33 cellular contexts compared by ENCODE assay signal in the genomic region with DNA sequence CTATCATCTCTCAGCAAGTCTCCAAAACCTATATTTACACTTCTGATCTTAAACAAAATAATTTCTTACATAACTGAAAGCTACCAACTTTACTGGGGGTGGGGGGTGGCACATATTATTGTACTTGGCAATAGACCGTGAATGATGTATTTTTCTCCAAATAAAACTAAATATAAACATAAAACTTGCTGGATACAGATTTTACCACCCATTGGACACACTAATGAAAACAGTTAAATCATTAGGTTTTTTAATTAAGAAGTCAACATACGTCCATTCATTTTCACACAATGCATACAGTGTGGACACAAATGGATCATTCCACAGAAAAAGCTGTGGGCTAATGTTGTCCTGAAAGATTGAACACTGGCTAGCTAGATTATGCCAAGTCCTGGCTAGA.
"Had no signal": no experiment of that assay in that cellular context is flagged by ENCODE, and none has a peak within 500 bp of the region (broad histone marks: within the 10 kb centered on the region; RNA-seq: fewer than 3 reads in every experiment).

No MANE protein-coding gene starts in this region.

- H3K4me3 ChIP-seq: adrenal gland, body of pancreas, coronary artery, esophagus squamous epithelium, gastroesophageal sphincter had no signal

- H3K27ac ChIP-seq: adrenal gland, body of pancreas, coronary artery, epithelial cell of prostate, esophagus squamous epithelium, WERI-Rb-1 had no signal

- H3K9me3 ChIP-seq: adrenal gland, body of pancreas, esophagus squamous epithelium, gastroesophageal sphincter had no signal

- H3K36me3 ChIP-seq: adrenal gland, esophagus squamous epithelium, gastroesophageal sphincter, WERI-Rb-1 had no signal

- ATAC-seq: activated CD4-positive, CD25-positive, alpha-beta regulatory T cell treated with anti-CD3 and anti-CD28 coated beads, Interleukin-2, amount 50 U/mL, for 24 hours; activated CD8-positive, alpha-beta T cell treated with anti-CD3 and anti-CD28 coated beads for 36 hours; activated naive CD8-positive, alpha-beta T cell treated with anti-CD3 and anti-CD28 coated beads, Interleukin-2, amount 50 U/mL, for 24 hours; body of pancreas; gastroesophageal sphincter; T-helper 17 cell had no signal

- H3K27me3 Mint-ChIP-seq: activated B cell treated with CpG ODN at 0.5 μM for 24 hours; activated CD8-positive, alpha-beta T cell treated with anti-CD3 and anti-CD28 coated beads for 36 hours; activated naive CD4-positive, alpha-beta T cell treated with anti-CD3 and anti-CD28 coated beads, Interleukin-2, amount 50 U/mL, for 24 hours; activated naive CD8-positive, alpha-beta T cell treated with anti-CD3 and anti-CD28 coated beads for 36 hours; activated naive CD8-positive, alpha-beta T cell treated with anti-CD3 and anti-CD28 coated beads, Interleukin-2, amount 50 U/mL, for 24 hours; dendritic cell treated with granulocyte-macrophage colony-stimulating factor and Interleukin-4, amounts not matched to agents 40 ng/mL and 50 ng/mL, for 4 days; T-helper 17 cell had no signal

- DNase-seq: activated B cell treated with CpG ODN at 0.5 μM for 24 hours; activated CD4-positive, alpha-beta T cell treated with anti-CD3 and anti-CD28 coated beads for 48 hours; activated CD4-positive, alpha-beta T cell treated with anti-CD3 and anti-CD28 coated beads, Interleukin-2, amount 50 U/mL, for 1 hour; activated CD4-positive, alpha-beta T cell treated with anti-CD3 and anti-CD28 coated beads, Interleukin-2, amount 50 U/mL, for 48 hours; activated CD8-positive, alpha-beta memory T cell treated with anti-CD3 and anti-CD28 coated beads for 24 hours; activated CD8-positive, alpha-beta T cell treated with anti-CD3 and anti-CD28 coated beads for 36 hours; activated effector memory CD4-positive, alpha-beta T cell treated with anti-CD3 and anti-CD28 coated beads, Interleukin-2, amount 50 U/mL, for 16 hours; activated naive CD4-positive, alpha-beta T cell treated with anti-CD3 and anti-CD28 coated beads for 36 hours; activated naive CD8-positive, alpha-beta T cell treated with anti-CD3 and anti-CD28 coated beads for 36 hours; activated naive CD8-positive, alpha-beta T cell treated with anti-CD3 and anti-CD28 coated beads, Interleukin-2, amount 50 U/mL, for 24 hours; activated T-cell treated with anti-CD3 and anti-CD28 coated beads, Interleukin-2, amount 50 U/mL, for 1 hour; activated T-cell treated with anti-CD3 and anti-CD28 coated beads, Interleukin-2, amount 50 U/mL, for 48 hours; adrenal gland; amygdala; aorta; body of pancreas; central memory CD4-positive, alpha-beta T cell; cerebellar nuclear complex; effector CD4-positive, alpha-beta T cell; esophagus squamous epithelium; T-helper 1 cell; T-helper 17 cell; T1000; WERI-Rb-1 had no signal

- H3K27ac Mint-ChIP-seq: activated B cell treated with CpG ODN at 0.5 μM for 24 hours; activated CD8-positive, alpha-beta T cell treated with anti-CD3 and anti-CD28 coated beads for 36 hours; activated naive CD4-positive, alpha-beta T cell treated with anti-CD3 and anti-CD28 coated beads for 36 hours; activated naive CD4-positive, alpha-beta T cell treated with anti-CD3 and anti-CD28 coated beads, Interleukin-2, amount 50 U/mL, for 24 hours; activated naive CD8-positive, alpha-beta T cell treated with anti-CD3 and anti-CD28 coated beads for 36 hours; activated naive CD8-positive, alpha-beta T cell treated with anti-CD3 and anti-CD28 coated beads, Interleukin-2, amount 50 U/mL, for 24 hours; activated T-helper 1 cell treated with anti-CD3 and anti-CD28 coated beads, Interleukin-12 subunit alpha, Interleukin-12 subunit beta, Interleukin-2, Interleukin-4 antibody, amounts not matched to agents 30 ng/mL and 10 ng/mL and 1 ng/mL, durations not matched to agents 14 hours and 24 hours and 36 hours; activated T-helper 2 cell treated with anti-CD3 and anti-CD28 coated beads, Interferon-gamma antibody, Interleukin-2, Interleukin-4, amounts not matched to agents 10 μg/mL and 5 μg/mL and 100 μg/mL, durations not matched to agents 14 hours and 24 hours and 36 hours; dendritic cell treated with granulocyte-macrophage colony-stimulating factor and Interleukin-4, amounts not matched to agents 40 ng/mL and 50 ng/mL, for 4 days; T-helper 17 cell; T-helper 2 cell treated with Interferon-gamma antibody and Interleukin-4, amounts not matched to agents 5 μg/mL and 100 μg/mL, for 36 hours had no signal

- H3K4me1 ChIP-seq: esophagus squamous epithelium had no signal

- H3K9me3 Mint-ChIP-seq: activated B cell treated with CpG ODN at 0.5 μM for 24 hours; activated naive CD4-positive, alpha-beta T cell treated with anti-CD3 and anti-CD28 coated beads for 36 hours; activated T-helper 1 cell treated with anti-CD3 and anti-CD28 coated beads, Interleukin-12 subunit alpha, Interleukin-12 subunit beta, Interleukin-2, Interleukin-4 antibody, amounts not matched to agents 30 ng/mL and 10 ng/mL and 1 ng/mL, durations not matched to agents 14 hours and 24 hours and 36 hours; dendritic cell treated with granulocyte-macrophage colony-stimulating factor and Interleukin-4, amounts not matched to agents 40 ng/mL and 50 ng/mL, for 4 days; T-helper 2 cell treated with Interferon-gamma antibody and Interleukin-4, amounts not matched to agents 5 μg/mL and 100 μg/mL, for 36 hours had no signal

- H3K27me3 ChIP-seq: adrenal gland, body of pancreas, esophagus squamous epithelium, gastroesophageal sphincter had no signal

- H3K4me3 Mint-ChIP-seq: activated B cell treated with CpG ODN at 0.5 μM for 24 hours; activated CD8-positive, alpha-beta T cell treated with anti-CD3 and anti-CD28 coated beads for 36 hours; activated naive CD4-positive, alpha-beta T cell treated with anti-CD3 and anti-CD28 coated beads for 36 hours; activated naive CD4-positive, alpha-beta T cell treated with anti-CD3 and anti-CD28 coated beads, Interleukin-2, amount 50 U/mL, for 24 hours; activated naive CD8-positive, alpha-beta T cell treated with anti-CD3 and anti-CD28 coated beads for 36 hours; activated naive CD8-positive, alpha-beta T cell treated with anti-CD3 and anti-CD28 coated beads, Interleukin-2, amount 50 U/mL, for 24 hours; activated T-helper 1 cell treated with anti-CD3 and anti-CD28 coated beads, Interleukin-12 subunit alpha, Interleukin-12 subunit beta, Interleukin-2, Interleukin-4 antibody, amounts not matched to agents 30 ng/mL and 10 ng/mL and 1 ng/mL, durations not matched to agents 14 hours and 24 hours and 36 hours; dendritic cell treated with granulocyte-macrophage colony-stimulating factor and Interleukin-4, amounts not matched to agents 40 ng/mL and 50 ng/mL, for 4 days; T-helper 17 cell; T-helper 2 cell treated with Interferon-gamma antibody and Interleukin-4, amounts not matched to agents 5 μg/mL and 100 μg/mL, for 36 hours had no signal
